25 cellular contexts compared by ENCODE assay signal in genomic region chr19:55238030-55238429, GRCh38. TPM values are rescaled to one million over a fixed set of nuclear protein-coding genes. Genes with fewer than 3 reads are reported as not detected.
"Had no signal": no experiment of that assay in that cellular context is flagged by ENCODE, and none has a peak within 500 bp of the region (broad histone marks: within the 10 kb centered on the region; RNA-seq: fewer than 3 reads in every experiment).

No MANE protein-coding gene starts in this region.

- H3K4me3 Mint-ChIP-seq: dendritic cell treated with granulocyte-macrophage colony-stimulating factor and Interleukin-4, amounts not matched to agents 40 ng/mL and 50 ng/mL, for 4 days; effector memory CD8-positive, alpha-beta T cell; endodermal cell had no signal

- H3K4me3 ChIP-seq: colonic mucosa, coronary artery, dorsolateral prefrontal cortex, esophagus muscularis mucosa, esophagus squamous epithelium, gastrocnemius medialis, gastroesophageal sphincter, heart left ventricle, heart right ventricle had no signal

- H3K27me3 ChIP-seq: colonic mucosa, dorsolateral prefrontal cortex, esophagus muscularis mucosa, esophagus squamous epithelium, foreskin keratinocyte, gastrocnemius medialis, gastroesophageal sphincter, heart left ventricle, heart right ventricle had no signal

- H3K27me3 Mint-ChIP-seq: dendritic cell treated with granulocyte-macrophage colony-stimulating factor and Interleukin-4, amounts not matched to agents 40 ng/mL and 50 ng/mL, for 4 days; effector memory CD8-positive, alpha-beta T cell had no signal

- H3K9me3 ChIP-seq: colonic mucosa, esophagus muscularis mucosa, esophagus squamous epithelium, gastrocnemius medialis, gastroesophageal sphincter, heart left ventricle, heart right ventricle had no signal

- H3K4me1 ChIP-seq: colonic mucosa, esophagus muscularis mucosa, esophagus squamous epithelium, foreskin keratinocyte, gastrocnemius medialis, gastroesophageal sphincter, heart left ventricle, heart right ventricle had no signal

- ATAC-seq: effector memory CD8-positive, alpha-beta T cell; esophagus mucosa; foreskin keratinocyte; gastrocnemius medialis; gastroesophageal sphincter; heart right ventricle had no signal

- H3K27ac Mint-ChIP-seq: dendritic cell treated with granulocyte-macrophage colony-stimulating factor and Interleukin-4, amounts not matched to agents 40 ng/mL and 50 ng/mL, for 4 days; effector memory CD8-positive, alpha-beta T cell; endodermal cell had no signal

- DNase-seq: colonic mucosa; cortex of kidney; dermis blood vessel endothelial cell; dorsolateral prefrontal cortex; effector CD4-positive, alpha-beta T cell; effector CD8-positive, alpha-beta T cell; effector memory CD4-positive, alpha-beta T cell; effector memory CD8-positive, alpha-beta T cell; endodermal cell; erythroblast; esophagus squamous epithelium; foreskin fibroblast; foreskin keratinocyte; foreskin melanocyte; gastrocnemius medialis; glutamatergic neuron; head of caudate nucleus; heart left ventricle; heart right ventricle had no signal

- H3K4me1 Mint-ChIP-seq: endodermal cell had no signal

- H3K9me3 Mint-ChIP-seq: dendritic cell treated with granulocyte-macrophage colony-stimulating factor and Interleukin-4, amounts not matched to agents 40 ng/mL and 50 ng/mL, for 4 days; effector memory CD8-positive, alpha-beta T cell; endodermal cell had no signal

- H3K27ac ChIP-seq: colonic mucosa, coronary artery, dorsolateral prefrontal cortex, epithelial cell of prostate, esophagus muscularis mucosa, esophagus squamous epithelium, foreskin keratinocyte, gastrocnemius medialis, gastroesophageal sphincter, heart left ventricle, heart right ventricle had no signal

RNA-seq across cellular contexts. Expression of gene PTPRH, which starts 28.7 kb away (rescaled TPM):
- total RNA-seq: endodermal cell had no signal

RNA-seq across cellular contexts. Expression of gene BRSK1, which starts 45.8 kb away (rescaled TPM):
- total RNA-seq: gastrocnemius medialis had no signal
